Comparison of ENCODE assay signal across 13 cellular contexts in genomic region chr20:57660510-57661199, GRCh38. TPM values are rescaled to one million over a fixed set of nuclear protein-coding genes. Genes with fewer than 3 reads are reported as not detected.
DNase-seq lines count a peak whose midpoint lies in the region; ATAC-seq and TF ChIP-seq lines count a peak whose summit lies in the region.
"Had no signal": no experiment of that assay in that cellular context is flagged by ENCODE, and none has a peak within 500 bp of the region (broad histone marks: within the 10 kb centered on the region; RNA-seq: fewer than 3 reads in every experiment).

No MANE protein-coding gene starts in this region.

- peaks cover 32% of the 10 kb centered on the region for H3K36me3 ChIP-seq in thoracic aorta

- intact Hi-C loops in activated CD4-positive, alpha-beta memory T cell treated with anti-CD3 and anti-CD28 coated beads for 36 hours (cut with micrococcal nuclease), result no loop called here

- peaks cover 18 to 87% of the 10 kb centered on the region in 2 donors for H3K4me1 ChIP-seq in thoracic aorta (ENCODE audit: control insufficient read depth in 1 of 2, low read depth in 2 of 2)
- H3K4me1 ChIP-seq: Caco-2 had no signal

- no peaks in the 10 kb centered on the region for H3K27me3 ChIP-seq in thoracic aorta (replicated peaks; ENCODE audit: insufficient read depth)

- DNase-seq in activated CD4-positive, alpha-beta memory T cell treated with anti-CD3 and anti-CD28 coated beads for 36 hours, result peak; percentile 1
- no peak for DNase-seq in activated CD4-positive, alpha-beta memory T cell treated with anti-CD3 and anti-CD28 coated beads, Interleukin-2, amount 10 ng/mL, durations not matched to agents 7 days and 5 days
- DNase-seq in WTC11 (ENCODE audit: low spot score) (no peak), mesothelial cell of epicardium (ENCODE audit: low spot score in 2 of 2, unreplicated experiment in 2 of 2) (peak; percentile 4 to 6), thoracic aorta (ENCODE audit: low spot score) (peak; percentile 1), NCI-H2171 (lab: John Stamatoyannopoulos, UW) (no peak), nucleus accumbens (lab: John Stamatoyannopoulos, UW) (no peak)
- DNase-seq: foreskin melanocyte had no signal

- no peak for TF ChIP-seq CTCF in WTC11 (IDR thresholded peaks at IDR 0.05)
- TF ChIP-seq CTCF in mesothelial cell of epicardium (IDR thresholded peaks at IDR 0.05; ENCODE audit: unreplicated experiment), result no peak
- TF ChIP-seq CTCF in thoracic aorta (IDR thresholded peaks at IDR 0.05), result no peak

- peak overlapping the region; percentile 44 for H3K4me3 ChIP-seq in thoracic aorta
- H3K4me3 ChIP-seq: A549 had no signal

- no peaks in the 10 kb centered on the region for H3K9me3 ChIP-seq in thoracic aorta
- H3K9me3 ChIP-seq: A549, Caco-2 had no signal

- CTCF ChIA-PET in activated CD4-positive, alpha-beta memory T cell treated with anti-CD3 and anti-CD28 coated beads for 36 hours (lab: Charles Lee), result no interaction called here
- CTCF ChIA-PET in activated CD4-positive, alpha-beta memory T cell treated with anti-CD3 and anti-CD28 coated beads, Interleukin-2, amount 10 ng/mL, durations not matched to agents 7 days and 5 days (lab: Charles Lee), result no interaction called here
- CTCF ChIA-PET in WTC11 (lab: Charles Lee), result interaction anchor here (1.3 kb wide), 1 partner anchor 33 kb away, joined by 5 read pairs; no protein-coding TSS in a partner anchor

- no peak overlapping the region for H3K27ac Mint-ChIP-seq in activated CD4-positive, alpha-beta memory T cell treated with anti-CD3 and anti-CD28 coated beads for 36 hours
- H3K27ac Mint-ChIP-seq in activated CD4-positive, alpha-beta memory T cell treated with anti-CD3 and anti-CD28 coated beads, Interleukin-2, amount 10 ng/mL, durations not matched to agents 7 days and 5 days, result no peak overlapping the region
- peak overlapping the region; percentile 60 for H3K27ac Mint-ChIP-seq in WTC11
- no peak overlapping the region for H3K27ac Mint-ChIP-seq in mesothelial cell of epicardium
- H3K27ac Mint-ChIP-seq: stimulated activated naive CD8-positive, alpha-beta T cell treated with anti-CD3 and anti-CD28 coated beads, Interleukin-15, Interleukin-2, amounts not matched to agents 100 ng/mL and 50 ng/mL, for 24 hours had no signal

- H3K27ac ChIP-seq in thoracic aorta, result no peak overlapping the region

- no peaks in the 10 kb centered on the region for H3K36me3 Mint-ChIP-seq in activated CD4-positive, alpha-beta memory T cell treated with anti-CD3 and anti-CD28 coated beads for 36 hours
- no peaks in the 10 kb centered on the region for H3K36me3 Mint-ChIP-seq in activated CD4-positive, alpha-beta memory T cell treated with anti-CD3 and anti-CD28 coated beads, Interleukin-2, amount 10 ng/mL, durations not matched to agents 7 days and 5 days (ENCODE audit: low read depth)
- H3K36me3 Mint-ChIP-seq in WTC11 (peaks cover 23% of the 10 kb centered on the region; the same call in 1 of the 2 replicates), mesothelial cell of epicardium (peaks cover 8% of the 10 kb centered on the region)

- POLR2A ChIA-PET in activated CD4-positive, alpha-beta memory T cell treated with anti-CD3 and anti-CD28 coated beads for 36 hours (lab: Charles Lee), result no interaction called here
- POLR2A ChIA-PET in activated CD4-positive, alpha-beta memory T cell treated with anti-CD3 and anti-CD28 coated beads, Interleukin-2, amount 10 ng/mL, durations not matched to agents 7 days and 5 days (lab: Charles Lee), result no interaction called here
- POLR2A ChIA-PET in WTC11 (lab: Charles Lee), result no interaction called here

- no peaks in the 10 kb centered on the region for H3K9me3 Mint-ChIP-seq in activated CD4-positive, alpha-beta memory T cell treated with anti-CD3 and anti-CD28 coated beads for 36 hours
- no peaks in the 10 kb centered on the region for H3K9me3 Mint-ChIP-seq in activated CD4-positive, alpha-beta memory T cell treated with anti-CD3 and anti-CD28 coated beads, Interleukin-2, amount 10 ng/mL, durations not matched to agents 7 days and 5 days
- H3K9me3 Mint-ChIP-seq in WTC11 (no peaks in the 10 kb centered on the region), mesothelial cell of epicardium (no peaks in the 10 kb centered on the region)

- H3K4me3 Mint-ChIP-seq in activated CD4-positive, alpha-beta memory T cell treated with anti-CD3 and anti-CD28 coated beads for 36 hours, result no peak overlapping the region
- H3K4me3 Mint-ChIP-seq in activated CD4-positive, alpha-beta memory T cell treated with anti-CD3 and anti-CD28 coated beads, Interleukin-2, amount 10 ng/mL, durations not matched to agents 7 days and 5 days, result no peak overlapping the region
- H3K4me3 Mint-ChIP-seq in WTC11 (no peak overlapping the region), mesothelial cell of epicardium (no peak overlapping the region)
- H3K4me3 Mint-ChIP-seq: stimulated activated naive CD8-positive, alpha-beta T cell treated with anti-CD3 and anti-CD28 coated beads, Interleukin-15, Interleukin-2, amounts not matched to agents 100 ng/mL and 50 ng/mL, for 24 hours had no signal

- ATAC-seq in WTC11 (no peak), thoracic aorta (ENCODE audit: insufficient number of reproducible peaks, low FRiP score, low read depth) (no peak), GM21526 (IDR thresholded peaks at IDR 0.05; ENCODE audit: low FRiP score, unreplicated experiment) (no peak)
- ATAC-seq: A549 had no signal

- peaks cover 9% of the 10 kb centered on the region for H3K4me1 Mint-ChIP-seq in activated CD4-positive, alpha-beta memory T cell treated with anti-CD3 and anti-CD28 coated beads for 36 hours (ENCODE audit: low read depth)
- H3K4me1 Mint-ChIP-seq in activated CD4-positive, alpha-beta memory T cell treated with anti-CD3 and anti-CD28 coated beads, Interleukin-2, amount 10 ng/mL, durations not matched to agents 7 days and 5 days, result peaks cover 11% of the 10 kb centered on the region
- H3K4me1 Mint-ChIP-seq in WTC11 (peaks cover 21% of the 10 kb centered on the region), mesothelial cell of epicardium (peaks cover 7% of the 10 kb centered on the region)

- no peaks in the 10 kb centered on the region for H3K27me3 Mint-ChIP-seq in activated CD4-positive, alpha-beta memory T cell treated with anti-CD3 and anti-CD28 coated beads for 36 hours
- H3K27me3 Mint-ChIP-seq in activated CD4-positive, alpha-beta memory T cell treated with anti-CD3 and anti-CD28 coated beads, Interleukin-2, amount 10 ng/mL, durations not matched to agents 7 days and 5 days, result peaks cover 2% of the 10 kb centered on the region
- no peaks in the 10 kb centered on the region for H3K27me3 Mint-ChIP-seq in WTC11 (ENCODE audit: low read depth)
- H3K27me3 Mint-ChIP-seq in mesothelial cell of epicardium (ENCODE audit: low read depth), result no peaks in the 10 kb centered on the region
- H3K27me3 Mint-ChIP-seq: stimulated activated naive CD8-positive, alpha-beta T cell treated with anti-CD3 and anti-CD28 coated beads, Interleukin-15, Interleukin-2, amounts not matched to agents 100 ng/mL and 50 ng/mL, for 24 hours had no signal

TF ChIP-seq in WTC11, 78 proteins besides CTCF, POLR2A, EP300 and RAD21 (continues in another document):
- TF ChIP-seq FOXP4 (CRISPR knock-in tag; IDR thresholded peaks at IDR 0.05) (no peak), ZNF512 (CRISPR knock-in tag; IDR thresholded peaks at IDR 0.05; ENCODE audit: borderline replicate concordance) (no peak), TEAD1 (CRISPR knock-in tag; IDR thresholded peaks at IDR 0.05) (no peak), NFATC4 (CRISPR knock-in tag; IDR thresholded peaks at IDR 0.05) (no peak), TEAD4 (CRISPR knock-in tag; IDR thresholded peaks at IDR 0.05) (no peak)

RNA-seq across cellular contexts. Expression of gene ZBP1, which starts 40.4 kb away (rescaled TPM):
- 1 to 10 TPM in 1 of 2 experiments, under 1 TPM in 1; 0.73 to 1.1 TPM for total RNA-seq in activated CD4-positive, alpha-beta memory T cell treated with anti-CD3 and anti-CD28 coated beads for 36 hours
- total RNA-seq in activated CD4-positive, alpha-beta memory T cell treated with anti-CD3 and anti-CD28 coated beads, Interleukin-2, amount 10 ng/mL, durations not matched to agents 7 days and 5 days, result 10 to 100 TPM; 51.9 to 57.7 TPM
- total RNA-seq in WTC11 (2021) (not detected in 3 replicates), mesothelial cell of epicardium (not detected in 3 replicates), thoracic aorta (1 to 10 TPM; 4.1 to 6.1 TPM)
- total RNA-seq: Caco-2, MCF 10A had no signal

RNA-seq across cellular contexts. Expression of gene PMEPA1, which starts 49.2 kb away (rescaled TPM):
- 1 to 10 TPM; 2.5 to 3.0 TPM for total RNA-seq in activated CD4-positive, alpha-beta memory T cell treated with anti-CD3 and anti-CD28 coated beads for 36 hours
- total RNA-seq in activated CD4-positive, alpha-beta memory T cell treated with anti-CD3 and anti-CD28 coated beads, Interleukin-2, amount 10 ng/mL, durations not matched to agents 7 days and 5 days, result 1 to 10 TPM in 1 of 2 experiments, under 1 TPM in 1; 0.76 to 1.3 TPM
- total RNA-seq in WTC11 (2021) (29.8 to 40.6 TPM (median 31.0 TPM) in 3 replicates), mesothelial cell of epicardium (39.7 to 40.7 TPM (median 39.9 TPM) in 3 replicates), thoracic aorta (100 to 1,000 TPM in 1 of 2 donors, 10 to 100 TPM in 1; 68.4 to 104 TPM)

Comparison
In these comparisons a context has a peak if more than half of its experiments do, and no peak if none do; other contexts are left out.
1. DNase-seq: peak in activated CD4-positive, alpha-beta memory T cell treated with anti-CD3 and anti-CD28 coated beads for 36 hours (single experiment), mesothelial cell of epicardium (2 of 2) and thoracic aorta (single experiment); none in activated CD4-positive, alpha-beta memory T cell treated with anti-CD3 and anti-CD28 coated beads, Interleukin-2, amount 10 ng/mL, durations not matched to agents 7 days and 5 days (single experiment), WTC11 (single experiment), NCI-H2171 (single experiment) and nucleus accumbens (0 of 56).
2. RNA of gene ZBP1, which starts 40.4 kb away (total RNA-seq): 51.9 to 57.7 TPM in activated CD4-positive, alpha-beta memory T cell treated with anti-CD3 and anti-CD28 coated beads, Interleukin-2, amount 10 ng/mL, durations not matched to agents 7 days and 5 days; 4.1 to 6.1 TPM in thoracic aorta, 0.73 to 1.1 TPM in activated CD4-positive, alpha-beta memory T cell treated with anti-CD3 and anti-CD28 coated beads for 36 hours, not detected in mesothelial cell of epicardium and not detected in WTC11; every median in the first group is over 4 times any median in the second.